7 cellular contexts compared by ENCODE assay signal in the genomic region with DNA sequence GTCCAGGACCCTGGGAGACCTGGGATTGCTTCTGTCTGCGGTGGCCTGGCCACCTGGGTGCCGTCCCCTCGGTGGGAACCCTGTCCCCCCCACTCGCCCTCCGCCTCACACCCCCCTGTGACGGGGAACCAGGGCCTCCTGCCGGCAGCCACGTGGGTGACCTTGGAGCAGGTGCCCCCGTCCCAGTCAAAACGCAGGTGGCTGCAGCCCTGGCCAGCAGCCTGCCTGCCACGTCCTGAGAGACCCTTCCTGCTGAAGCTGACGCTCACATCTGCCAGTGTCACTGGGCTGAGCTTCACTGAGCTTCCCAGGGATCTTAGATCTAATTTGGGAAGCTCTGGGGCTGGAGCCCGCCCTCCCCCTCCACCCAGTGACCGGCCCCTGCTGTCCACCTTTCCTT. TPM values are rescaled to one million over a fixed set of nuclear protein-coding genes. Genes with fewer than 3 reads are reported as not detected.
"Had no signal": no experiment of that assay in that cellular context is flagged by ENCODE, and none has a peak within 500 bp of the region (broad histone marks: within the 10 kb centered on the region; RNA-seq: fewer than 3 reads in every experiment).

No MANE protein-coding gene starts in this region.

RNA-seq across cellular contexts. Expression of a gene that starts 1.6 kb away (rescaled TPM):
- total RNA-seq: GM23248, H7, HepG2, HT1080 had no signal
- polyA plus RNA-seq: GM23248, HepG2, IgD-negative memory B cell had no signal

RNA-seq across cellular contexts. Expression of a gene that starts 3.3 kb away (rescaled TPM):
- total RNA-seq: GM23248, H7, HepG2, HFFc6, HT1080 had no signal
- polyA plus RNA-seq: GM23248, HepG2, IgD-negative memory B cell had no signal

RNA-seq across cellular contexts. Expression of a gene that starts 13.8 kb away (rescaled TPM):
- total RNA-seq: GM23248, H4, H7, HepG2, HFFc6, HT1080 had no signal
- polyA plus RNA-seq: GM23248, IgD-negative memory B cell had no signal

RNA-seq across cellular contexts. Expression of a gene that starts 29.2 kb away (rescaled TPM):
- total RNA-seq: GM23248, H4, H7, HepG2, HFFc6, HT1080 had no signal
- polyA plus RNA-seq: GM23248, HepG2, IgD-negative memory B cell had no signal
